Comparison of ENCODE assay signal across 1 cellular context in genomic region chr11:108685419-108686161, GRCh38.
TF ChIP-seq lines count a peak whose summit lies in the region.

No MANE protein-coding gene starts in this region.

TF ChIP-seq in endothelial cell of umbilical vein, 7 proteins besides CTCF, POLR2A, EP300 and RAD21 (continued from another document):
- TF ChIP-seq POLR2AphosphoS5 (IDR thresholded peaks at IDR 0.05; ENCODE audit: insufficient read depth, low read depth, low read length): no peak
- TF ChIP-seq EZH2 (IDR thresholded peaks at IDR 0.05; ENCODE audit: borderline replicate concordance, low read depth, low read length, severe bottlenecking): no peak
- TF ChIP-seq JUN (IDR thresholded peaks at IDR 0.05; ENCODE audit: borderline replicate concordance, insufficient read depth, insufficient read length, low read depth): peak; percentile 55
- no peak for TF ChIP-seq MAX (IDR thresholded peaks at IDR 0.05; ENCODE audit: insufficient read depth, insufficient read length)
